ENCODE assay signal across 18 cellular contexts in the genomic region with DNA sequence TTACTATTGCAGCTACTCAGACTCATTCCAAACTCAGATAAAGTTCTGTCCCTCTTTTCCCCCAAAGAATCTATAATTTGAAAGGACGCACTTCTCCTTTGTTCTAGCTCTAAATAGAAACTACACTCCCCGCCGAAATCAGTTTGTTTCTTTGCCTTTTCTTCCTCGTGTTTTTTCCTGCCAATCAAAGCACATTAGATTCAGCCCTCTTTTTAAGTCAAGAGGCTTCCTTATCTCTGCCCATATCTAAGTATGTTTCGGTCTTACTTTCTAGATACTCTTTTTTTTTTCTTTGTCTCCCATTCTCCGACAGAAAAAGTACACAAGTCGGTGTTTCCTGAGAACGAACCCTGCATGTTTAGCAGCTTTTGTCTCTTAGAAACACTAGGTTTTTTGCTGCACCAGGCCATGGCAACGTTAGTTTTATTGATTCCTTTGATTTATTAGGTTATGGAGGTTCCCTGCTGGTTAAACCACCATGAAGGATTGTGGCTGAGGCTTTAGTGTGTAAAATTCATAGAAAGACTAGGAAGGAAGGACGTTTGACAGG. TPM values are rescaled to one million over a fixed set of nuclear protein-coding genes. Genes with fewer than 3 reads are reported as not detected.
A peak's percentile ranks its signal among the peaks of the same experiment; 100 is the strongest.
DNase-seq lines count a peak whose midpoint lies in the region; ATAC-seq and TF ChIP-seq lines count a peak whose summit lies in the region.
"Had no signal": no experiment of that assay in that cellular context is flagged by ENCODE, and none has a peak within 500 bp of the region (broad histone marks: within the 10 kb centered on the region; RNA-seq: fewer than 3 reads in every experiment).

No MANE protein-coding gene starts in this region.

- H3K4me3 Mint-ChIP-seq in stimulated activated naive CD8-positive, alpha-beta T cell treated with anti-CD3 and anti-CD28 coated beads, Interleukin-15, amount 100 ng/mL, for 72 hours = no peak overlapping the region
- H3K4me3 Mint-ChIP-seq: activated naive CD8-positive, alpha-beta T cell treated with anti-CD3 and anti-CD28 coated beads for 36 hours; nephron progenitor cell had no signal

- peak overlapping the region; percentile 61 for H3K4me3 ChIP-seq in effector memory CD4-positive, alpha-beta T cell (ENCODE audit: insufficient read depth, low read depth, low read length, poor library complexity, severe bottlenecking)
- H3K4me3 ChIP-seq in tibial nerve = no peak overlapping the region
- H3K4me3 ChIP-seq: cardiac muscle cell, tibial artery had no signal

- peak; percentile 29 for ATAC-seq in stimulated activated naive CD8-positive, alpha-beta T cell treated with anti-CD3 and anti-CD28 coated beads, Interleukin-15, amount 100 ng/mL, for 72 hours
- ATAC-seq in stimulated activated naive CD8-positive, alpha-beta T cell treated with anti-CD3 and anti-CD28 coated beads, Interleukin-15, Interleukin-2, amounts not matched to agents 100 U/mL and 50 U/mL, for 24 hours = no peak
- ATAC-seq in HG03460 (IDR thresholded peaks at IDR 0.05; ENCODE audit: unreplicated experiment) = peak; percentile 22
- no peak for ATAC-seq in HG02973 (IDR thresholded peaks at IDR 0.05; ENCODE audit: unreplicated experiment)
- ATAC-seq in GM18511 (IDR thresholded peaks at IDR 0.05; ENCODE audit: unreplicated experiment) = no peak
- ATAC-seq: Panc1 had no signal

- 58 to 75% methylated on average over 10 of the region's 10 CpGs for WGBS in tibial nerve, 2 donors

- H3K27ac ChIP-seq in effector memory CD4-positive, alpha-beta T cell (ENCODE audit: insufficient read depth, low read length, poor library complexity, severe bottlenecking) = peak overlapping the region; percentile 70
- H3K27ac ChIP-seq in tibial nerve = no peak overlapping the region
- H3K27ac ChIP-seq: cardiac muscle cell, foreskin keratinocyte, tibial artery, VCaP had no signal

- H3K4me1 ChIP-seq in effector memory CD4-positive, alpha-beta T cell (ENCODE audit: control insufficient read depth, insufficient read depth, low read length, poor library complexity, severe bottlenecking) = peaks cover 34% of the 10 kb centered on the region
- H3K4me1 ChIP-seq in tibial nerve = no peaks in the 10 kb centered on the region
- H3K4me1 ChIP-seq: foreskin keratinocyte, tibial artery had no signal

- no peak for DNase-seq in stimulated activated naive CD8-positive, alpha-beta T cell treated with anti-CD3 and anti-CD28 coated beads, Interleukin-15, amount 100 ng/mL, for 72 hours
- DNase-seq in stimulated activated naive CD8-positive, alpha-beta T cell treated with anti-CD3 and anti-CD28 coated beads, Interleukin-15, Interleukin-2, amounts not matched to agents 100 U/mL and 50 U/mL, for 24 hours = no peak
- DNase-seq in effector memory CD4-positive, alpha-beta T cell = no peak
- DNase-seq in NCI-H1105 treated with DMSO at 0.1 percent for 48 hours (lab: John Stamatoyannopoulos, UW) = no peak
- DNase-seq in tibial nerve (ENCODE audit: low spot score in 2 of 2) = no peak
- DNase-seq: activated naive CD8-positive, alpha-beta T cell treated with anti-CD3 and anti-CD28 coated beads for 36 hours; Calu3; foreskin keratinocyte; NCI-H187; NCI-H524; nephron progenitor cell; tibial artery had no signal

- no peaks in the 10 kb centered on the region for H3K27me3 ChIP-seq in effector memory CD4-positive, alpha-beta T cell (replicated peaks; ENCODE audit: control insufficient read depth, insufficient read depth, low read length, poor library complexity, severe bottlenecking)
- no peaks in the 10 kb centered on the region for H3K27me3 ChIP-seq in tibial nerve
- H3K27me3 ChIP-seq: cardiac muscle cell, foreskin keratinocyte, tibial artery had no signal

- no peaks in the 10 kb centered on the region for H3K36me3 ChIP-seq in effector memory CD4-positive, alpha-beta T cell (ENCODE audit: control insufficient read depth, insufficient read depth, low read length)
- peaks cover 0 to 10% (median 0%) of the 10 kb centered on the region in 3 donors for H3K36me3 ChIP-seq in tibial nerve
- H3K36me3 ChIP-seq: cardiac muscle cell, tibial artery had no signal

- TF ChIP-seq CTCF in tibial nerve (IDR thresholded peaks at IDR 0.05) = no peak

- H3K27ac Mint-ChIP-seq in stimulated activated naive CD8-positive, alpha-beta T cell treated with anti-CD3 and anti-CD28 coated beads, Interleukin-15, amount 100 ng/mL, for 72 hours = no peak overlapping the region

- no peaks in the 10 kb centered on the region for H3K27me3 Mint-ChIP-seq in stimulated activated naive CD8-positive, alpha-beta T cell treated with anti-CD3 and anti-CD28 coated beads, Interleukin-15, amount 100 ng/mL, for 72 hours
- H3K27me3 Mint-ChIP-seq: activated naive CD8-positive, alpha-beta T cell treated with anti-CD3 and anti-CD28 coated beads for 36 hours had no signal

- no peak for TF ChIP-seq EP300 in tibial nerve (IDR thresholded peaks at IDR 0.05)

- H3K9me3 Mint-ChIP-seq in stimulated activated naive CD8-positive, alpha-beta T cell treated with anti-CD3 and anti-CD28 coated beads, Interleukin-15, amount 100 ng/mL, for 72 hours = no peaks in the 10 kb centered on the region
- H3K9me3 Mint-ChIP-seq: nephron progenitor cell had no signal

- H3K9me3 ChIP-seq in effector memory CD4-positive, alpha-beta T cell (ENCODE audit: control insufficient read depth, low read length) = no peaks in the 10 kb centered on the region
- peaks cover 0 to 4% (median 0%) of the 10 kb centered on the region in 4 donors for H3K9me3 ChIP-seq in tibial nerve
- H3K9me3 ChIP-seq: tibial artery had no signal

- H3K4me1 Mint-ChIP-seq in stimulated activated naive CD8-positive, alpha-beta T cell treated with anti-CD3 and anti-CD28 coated beads, Interleukin-15, amount 100 ng/mL, for 72 hours = peaks cover 6% of the 10 kb centered on the region

- no peak for TF ChIP-seq POLR2A in tibial nerve (IDR thresholded peaks at IDR 0.05)

RNA-seq across cellular contexts. Expression of gene CD226, which starts 9.5 kb away (rescaled TPM):
- 1 to 10 TPM in 1 of 4 donors, under 1 TPM in 3; 0.39 to 1.1 (median 0.72) TPM for total RNA-seq in tibial nerve

Comparison
In these comparisons a context has a peak if more than half of its experiments do, and no peak if none do; other contexts are left out.
1. ATAC-seq: peak in stimulated activated naive CD8-positive, alpha-beta T cell treated with anti-CD3 and anti-CD28 coated beads, Interleukin-15, amount 100 ng/mL, for 72 hours (single experiment) and HG03460 (single experiment); none in stimulated activated naive CD8-positive, alpha-beta T cell treated with anti-CD3 and anti-CD28 coated beads, Interleukin-15, Interleukin-2, amounts not matched to agents 100 U/mL and 50 U/mL, for 24 hours (single experiment), HG02973 (single experiment) and GM18511 (single experiment).